11 cellular contexts compared by ENCODE assay signal in genomic region chr19:5046339-5047039, GRCh38.
A peak's percentile ranks its signal among the peaks of the same experiment; 100 is the strongest.
DNase-seq lines count a peak whose midpoint lies in the region; ATAC-seq, FAIRE-seq and TF ChIP-seq lines count a peak whose summit lies in the region.
"Had no signal": no experiment of that assay in that cellular context is flagged by ENCODE, and none has a peak within 500 bp of the region (broad histone marks: within the 10 kb centered on the region; RNA-seq: fewer than 3 reads in every experiment).

No MANE protein-coding gene starts in this region.

- H3K27ac Mint-ChIP-seq in naive thymus-derived CD8-positive, alpha-beta T cell: peak overlapping the region in 2 of 10 donors; percentile 11 to 79
- H3K27ac Mint-ChIP-seq: dendritic cell treated with granulocyte-macrophage colony-stimulating factor and Interleukin-4, amounts not matched to agents 40 ng/mL and 50 ng/mL, for 4 days; T-helper 2 cell treated with Interferon-gamma antibody and Interleukin-4, amounts not matched to agents 5 μg/mL and 100 μg/mL, for 36 hours had no signal

- peaks cover 21% of the 10 kb centered on the region for H3K79me2 ChIP-seq in hepatocyte

- peaks cover 14% of the 10 kb centered on the region for H3K4me1 ChIP-seq in cardiac muscle cell (ENCODE audit: low read depth)
- peaks cover 4 to 38% (median 8%) of the 10 kb centered on the region in 4 donors for H3K4me1 ChIP-seq in Peyer's patch
- peaks cover 31% of the 10 kb centered on the region for H3K4me1 ChIP-seq in hepatocyte (ENCODE audit: insufficient read depth)

- no peak for ATAC-seq in HG02852 (IDR thresholded peaks at IDR 0.05; ENCODE audit: unreplicated experiment)
- no peak for ATAC-seq in naive thymus-derived CD8-positive, alpha-beta T cell
- no peak for ATAC-seq in GM18502 (IDR thresholded peaks at IDR 0.05; ENCODE audit: poor library complexity, unreplicated experiment)

- H3K36me3 ChIP-seq in cardiac muscle cell (peaks cover 12% of the 10 kb centered on the region), Peyer's patch (peaks cover 0 to 48% (median 0%) of the 10 kb centered on the region in 3 donors), hepatocyte (replicated peaks; ENCODE audit: insufficient read depth, low read depth) (no peaks in the 10 kb centered on the region)

- no peak overlapping the region for H2AFZ ChIP-seq in hepatocyte

- H3K27ac ChIP-seq in cardiac muscle cell (peak overlapping the region; percentile 13), Peyer's patch (peak overlapping the region in 2 of 4 donors; percentile 9 to 68), hepatocyte (peak overlapping the region; percentile 83)

- H3K9me2 ChIP-seq in hepatocyte (replicated peaks; ENCODE audit: insufficient read depth): no peaks in the 10 kb centered on the region

- H3K4me3 Mint-ChIP-seq in naive thymus-derived CD8-positive, alpha-beta T cell: no peak overlapping the region
- H3K4me3 Mint-ChIP-seq: dendritic cell treated with granulocyte-macrophage colony-stimulating factor and Interleukin-4, amounts not matched to agents 40 ng/mL and 50 ng/mL, for 4 days; T-helper 2 cell treated with Interferon-gamma antibody and Interleukin-4, amounts not matched to agents 5 μg/mL and 100 μg/mL, for 36 hours had no signal

- TF ChIP-seq CTCF in cardiac muscle cell (IDR thresholded peaks at IDR 0.05; ENCODE audit: low read depth, low read length) (no peak), Peyer's patch (IDR thresholded peaks at IDR 0.05) (no peak), hepatocyte (IDR thresholded peaks at IDR 0.05; ENCODE audit: poor library complexity) (no peak)

- no peak for TF ChIP-seq POLR2A in Peyer's patch (IDR thresholded peaks at IDR 0.05)

- DNase-seq in cardiac muscle cell (ENCODE audit: low read depth in 1 of 2, low spot score in 1 of 2) (no peak), cardiac septum (ENCODE audit: low spot score) (no peak), Peyer's patch (peak in 2 of 3 donors; percentile 53 to 70), hepatocyte (ENCODE audit: low spot score) (peak; percentile 82), GM19239 (ENCODE audit: insufficient read length, low spot score) (no peak)
- DNase-seq in naive thymus-derived CD8-positive, alpha-beta T cell: no peak
- DNase-seq: occipital lobe had no signal

- H3K27me3 ChIP-seq in cardiac muscle cell (no peaks in the 10 kb centered on the region), Peyer's patch (no peaks in the 10 kb centered on the region), hepatocyte (no peaks in the 10 kb centered on the region)

- H3K9me3 ChIP-seq in cardiac muscle cell (ENCODE audit: low read depth) (no peaks in the 10 kb centered on the region), Peyer's patch (no peaks in the 10 kb centered on the region), hepatocyte (ENCODE audit: low read depth) (no peaks in the 10 kb centered on the region)

- intact Hi-C loops in cardiac septum (cut with DNase I): loop anchor here (5.0 kb wide), 2 partner anchors 96 to 531 kb away; no protein-coding TSS in a partner anchor

- H3K27me3 Mint-ChIP-seq in naive thymus-derived CD8-positive, alpha-beta T cell: no peaks in the 10 kb centered on the region
- H3K27me3 Mint-ChIP-seq: dendritic cell treated with granulocyte-macrophage colony-stimulating factor and Interleukin-4, amounts not matched to agents 40 ng/mL and 50 ng/mL, for 4 days had no signal

- peaks cover 0 to 27% (median 0%) of the 10 kb centered on the region in 3 donors for H3K36me3 Mint-ChIP-seq in naive thymus-derived CD8-positive, alpha-beta T cell

- H3K4me3 ChIP-seq in cardiac muscle cell: no peak overlapping the region
- H3K4me3 ChIP-seq in Peyer's patch: no peak overlapping the region
- H3K4me3 ChIP-seq in hepatocyte: no peak overlapping the region

- 41% methylated on average over 19 of the region's 19 CpGs for WGBS in hepatocyte (ENCODE audit: low lambda C conversion rate, missing lambda C conversion rate)

- H4K20me1 ChIP-seq in hepatocyte (ENCODE audit: insufficient read depth, poor library complexity, severe bottlenecking): peaks cover 16% of the 10 kb centered on the region

- peaks cover 0 to 8% (median 5%) of the 10 kb centered on the region in 4 donors for H3K4me1 Mint-ChIP-seq in naive thymus-derived CD8-positive, alpha-beta T cell

- H3K4me2 ChIP-seq in hepatocyte: peak overlapping the region; percentile 34

- no peaks in the 10 kb centered on the region for H3K9me3 Mint-ChIP-seq in naive thymus-derived CD8-positive, alpha-beta T cell
- H3K9me3 Mint-ChIP-seq: dendritic cell treated with granulocyte-macrophage colony-stimulating factor and Interleukin-4, amounts not matched to agents 40 ng/mL and 50 ng/mL, for 4 days; T-helper 2 cell treated with Interferon-gamma antibody and Interleukin-4, amounts not matched to agents 5 μg/mL and 100 μg/mL, for 36 hours had no signal

- POLR2A ChIA-PET in naive thymus-derived CD8-positive, alpha-beta T cell (lab: Charles Lee): no interaction called here

- FAIRE-seq in GM19239 (lab: Jason Lieb, UNC): no peak

Comparison
In these comparisons a context has a peak if more than half of its experiments do, and no peak if none do; other contexts are left out.
1. DNase-seq: peak in Peyer's patch (2 of 3) and hepatocyte (single experiment); none in cardiac muscle cell (0 of 2), cardiac septum (single experiment), GM19239 (single experiment) and naive thymus-derived CD8-positive, alpha-beta T cell (0 of 10).